15 cellular contexts compared by ENCODE assay signal in the genomic region with DNA sequence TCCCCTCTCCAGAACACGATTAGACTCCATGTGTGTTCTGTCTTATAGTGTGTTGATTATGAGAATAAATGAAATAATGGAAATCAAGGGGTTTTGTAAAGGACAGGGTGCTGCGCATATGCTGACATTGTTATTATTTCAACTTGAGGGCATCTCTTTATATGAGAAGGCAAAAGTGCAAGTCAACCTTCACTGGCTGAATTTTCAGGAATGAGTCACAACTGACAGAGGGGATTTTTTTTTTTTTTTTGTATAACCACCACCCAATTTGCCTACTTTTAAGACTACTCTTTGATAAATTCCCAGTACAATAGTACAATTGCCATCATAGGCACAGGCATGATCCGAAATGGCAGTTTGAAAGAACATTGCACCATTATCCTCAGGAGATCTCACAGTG.
DNase-seq lines count a peak whose midpoint lies in the region; ATAC-seq and TF ChIP-seq lines count a peak whose summit lies in the region.
"Had no signal": no experiment of that assay in that cellular context is flagged by ENCODE, and none has a peak within 500 bp of the region (broad histone marks: within the 10 kb centered on the region; RNA-seq: fewer than 3 reads in every experiment).

No MANE protein-coding gene starts in this region.

- no peaks in the 10 kb centered on the region for H3K36me3 ChIP-seq in OCI-LY3 (replicated peaks; ENCODE audit: low read depth, low read length)

- no peak for TF ChIP-seq CTCF in OCI-LY3 (IDR thresholded peaks at IDR 0.05; ENCODE audit: low read depth, low read length)

- H3K27ac ChIP-seq in OCI-LY3 (ENCODE audit: low read length): no peak overlapping the region

- no peaks in the 10 kb centered on the region for H4K20me1 ChIP-seq in OCI-LY3 (ENCODE audit: insufficient read depth, low read length)

- H2AFZ ChIP-seq in OCI-LY3 (ENCODE audit: low read depth, low read length): no peak overlapping the region

- peak overlapping the region; percentile 15; the same call in 1 of the 2 replicates for H3K4me2 ChIP-seq in OCI-LY3 (ENCODE audit: low read length)

- no peaks in the 10 kb centered on the region for H3K79me2 ChIP-seq in OCI-LY3 (ENCODE audit: low read length)

- DNase-seq in NCI-H69 (lab: John Stamatoyannopoulos, UW) (no peak), NCI-H345 treated with DMSO at 0.1 percent for 48 hours (lab: John Stamatoyannopoulos, UW; ENCODE audit: unreplicated experiment) (no peak)
- no peak for DNase-seq in stimulated activated CD4-positive, alpha-beta T cell treated with anti-CD3 and anti-CD28 coated beads, Interleukin-12 subunit alpha, Interleukin-12 subunit beta, amount 100 ng/mL, for 4 hours
- DNase-seq: ACHN; C1 segment of cervical spinal cord; CD4-positive, alpha-beta memory T cell; DMS79 treated with DMSO at 0.1 percent for 48 hours; EL; HCEC 1CT; HFFc6 had no signal

- no peaks in the 10 kb centered on the region for H3K9me3 ChIP-seq in OCI-LY3 (ENCODE audit: insufficient read depth, low read length)

- H3K9ac ChIP-seq in OCI-LY3 (ENCODE audit: low read length): no peak overlapping the region

- H3K27me3 ChIP-seq in OCI-LY3 (ENCODE audit: low read depth, low read length): no peaks in the 10 kb centered on the region

- ATAC-seq in GM18858 (IDR thresholded peaks at IDR 0.05; ENCODE audit: unreplicated experiment) (peak; percentile 58), GM18870 (IDR thresholded peaks at IDR 0.05; ENCODE audit: unreplicated experiment) (peak; percentile 76), HG02610 (IDR thresholded peaks at IDR 0.05; ENCODE audit: unreplicated experiment) (peak; percentile 85)
- ATAC-seq: HepG2 had no signal

- H3K4me3 ChIP-seq in OCI-LY3 (ENCODE audit: low read length): no peak overlapping the region

- peaks cover 10% of the 10 kb centered on the region for H3K4me1 ChIP-seq in OCI-LY3 (ENCODE audit: low read length)
